In genomic region chr16:58933186-58933585, GRCh38 we compare ENCODE assay signal across 28 cellular contexts.
"Had no signal": no experiment of that assay in that cellular context is flagged by ENCODE, and none has a peak within 500 bp of the region (broad histone marks: within the 10 kb centered on the region; RNA-seq: fewer than 3 reads in every experiment).

No MANE protein-coding gene starts in this region.

- H3K36me3 ChIP-seq: colonic mucosa, esophagus muscularis mucosa, esophagus squamous epithelium, gastrocnemius medialis, gastroesophageal sphincter, heart left ventricle, heart right ventricle had no signal

- ATAC-seq: effector memory CD8-positive, alpha-beta T cell; esophagus mucosa; foreskin keratinocyte; gastrocnemius medialis; gastroesophageal sphincter; heart left ventricle; heart right ventricle had no signal

- DNase-seq: colonic mucosa; cortex of kidney; dermis blood vessel endothelial cell; dorsolateral prefrontal cortex; effector CD4-positive, alpha-beta T cell; effector CD8-positive, alpha-beta T cell; effector memory CD4-positive, alpha-beta T cell; effector memory CD8-positive, alpha-beta T cell; erythroblast; esophagus squamous epithelium; foreskin fibroblast; foreskin keratinocyte; foreskin melanocyte; gastrocnemius medialis; glutamatergic neuron; head of caudate nucleus; heart left ventricle; heart right ventricle had no signal

- H3K27me3 Mint-ChIP-seq: dendritic cell treated with granulocyte-macrophage colony-stimulating factor and Interleukin-4, amounts not matched to agents 40 ng/mL and 50 ng/mL, for 4 days; effector memory CD8-positive, alpha-beta T cell had no signal

- FAIRE-seq: colon, endometrium, endothelial cell of umbilical vein, frontal cortex had no signal

- H3K9me3 ChIP-seq: colonic mucosa, esophagus squamous epithelium, gastrocnemius medialis had no signal

- H3K27ac ChIP-seq: colonic mucosa, coronary artery, dorsolateral prefrontal cortex, epithelial cell of prostate, esophagus muscularis mucosa, esophagus squamous epithelium, foreskin keratinocyte, gastrocnemius medialis, gastroesophageal sphincter, heart left ventricle, heart right ventricle had no signal

- H3K27ac Mint-ChIP-seq: dendritic cell treated with granulocyte-macrophage colony-stimulating factor and Interleukin-4, amounts not matched to agents 40 ng/mL and 50 ng/mL, for 4 days; effector memory CD8-positive, alpha-beta T cell had no signal

- H3K4me3 ChIP-seq: colonic mucosa, coronary artery, dorsolateral prefrontal cortex, esophagus muscularis mucosa, esophagus squamous epithelium, gastrocnemius medialis, gastroesophageal sphincter, heart left ventricle, heart right ventricle had no signal

- H3K27me3 ChIP-seq: colonic mucosa, dorsolateral prefrontal cortex, esophagus muscularis mucosa, esophagus squamous epithelium, foreskin keratinocyte, gastrocnemius medialis, gastroesophageal sphincter, heart left ventricle, heart right ventricle had no signal

- H3K4me1 ChIP-seq: colonic mucosa, esophagus muscularis mucosa, esophagus squamous epithelium, foreskin keratinocyte, gastrocnemius medialis, gastroesophageal sphincter, heart right ventricle had no signal

- H3K4me3 Mint-ChIP-seq: dendritic cell treated with granulocyte-macrophage colony-stimulating factor and Interleukin-4, amounts not matched to agents 40 ng/mL and 50 ng/mL, for 4 days; effector memory CD8-positive, alpha-beta T cell had no signal
